8 cellular contexts compared by ENCODE assay signal in the genomic region with DNA sequence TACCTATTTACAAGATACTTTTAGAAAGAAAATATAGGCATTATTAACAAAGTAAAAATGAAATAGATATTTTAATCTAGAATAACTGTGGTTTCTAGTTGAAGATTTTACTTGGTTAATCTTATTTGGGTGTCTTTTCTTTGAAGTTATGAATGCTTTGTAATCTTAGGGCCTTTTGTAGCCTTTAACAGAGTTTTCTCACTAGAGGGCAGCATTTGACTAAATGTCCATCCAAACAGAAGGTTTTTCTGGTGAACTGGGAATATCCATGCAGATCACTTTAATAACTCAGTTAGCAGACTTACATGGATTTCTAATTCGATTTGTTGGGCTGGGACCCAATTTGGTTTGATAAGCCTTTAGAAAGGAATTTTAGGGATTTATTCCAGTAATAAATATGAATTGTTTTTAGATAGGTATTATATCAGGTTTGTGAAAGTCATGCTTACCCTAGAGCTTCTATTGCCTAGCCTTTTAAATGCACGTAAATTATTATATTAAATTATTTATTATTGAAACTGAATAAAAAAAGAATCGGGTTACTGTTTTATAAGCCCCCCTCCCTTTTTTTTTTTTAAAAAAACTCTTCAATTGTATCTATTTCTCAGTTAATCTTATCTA.
DNase-seq lines count a peak whose midpoint lies in the region; ATAC-seq, FAIRE-seq and TF ChIP-seq lines count a peak whose summit lies in the region.

No MANE protein-coding gene starts in this region.

- TF ChIP-seq POLR2A in endothelial cell of umbilical vein (IDR thresholded peaks at IDR 0.05; ENCODE audit: low read depth, low read length), result no peak

- H3K4me2 ChIP-seq in PC-3 (ENCODE audit: low read length) (no peak overlapping the region), endothelial cell of umbilical vein (ENCODE audit: insufficient read depth, low read length) (no peak overlapping the region), parathyroid adenoma (ENCODE audit: low read length) (no peak overlapping the region)

- H3K4me1 ChIP-seq in PC-3 (ENCODE audit: insufficient read depth, low read length), result no peaks in the 10 kb centered on the region
- H3K4me1 ChIP-seq in endothelial cell of umbilical vein (ENCODE audit: control insufficient read depth, extremely low read depth, insufficient read depth, low read length), result no peaks in the 10 kb centered on the region
- H3K4me1 ChIP-seq in parathyroid adenoma, result no peaks in the 10 kb centered on the region

- TF ChIP-seq CTCF in PC-3 (conservative IDR thresholded peaks at IDR 0.05; ENCODE audit: low read depth, low read length), result peak; percentile 80
- peak; percentile 34 to 52 for TF ChIP-seq CTCF in endothelial cell of umbilical vein (IDR thresholded peaks at IDR 0.05; ENCODE audit: extremely low read depth in 1 of 2, insufficient read depth in 1 of 2, low read depth in 1 of 2, low read length in 2 of 2)
- TF ChIP-seq CTCF in parathyroid adenoma (IDR thresholded peaks at IDR 0.05), result peak; percentile 36

- BruUV-seq in PC-3 (replicated peaks; lab: Mats Ljungman, UMichigan) (no TSS peak), endothelial cell of umbilical vein (replicated peaks; lab: Mats Ljungman, UMichigan) (no TSS peak)

- no peaks in the 10 kb centered on the region for H3K9me1 ChIP-seq in endothelial cell of umbilical vein (replicated peaks; ENCODE audit: control insufficient read depth, extremely low read depth, insufficient read depth, low read length)

- H4K20me1 ChIP-seq in PC-3 (ENCODE audit: low read length) (no peaks in the 10 kb centered on the region), endothelial cell of umbilical vein (replicated peaks; ENCODE audit: control insufficient read depth, extremely low read depth, insufficient read depth, low read length) (no peaks in the 10 kb centered on the region)

- peak; percentile 48 for DNase-seq in EH (ENCODE audit: low read depth)
- DNase-seq in Kasumi-1 (lab: John Stamatoyannopoulos, UW), result peak; percentile 62 to 75
- peak; percentile 77 for DNase-seq in PC-3
- DNase-seq in endothelial cell of umbilical vein (ENCODE audit: low read depth, low spot score), result peak; percentile 59
- DNase-seq in activated effector memory CD4-positive, alpha-beta T cell treated with Interleukin-2 at 50 U/mL for 16 hours, result no peak

- ATAC-seq in PC-3 (peak; percentile 42; the same call in 1 of the 2 replicates), GM19467 (IDR thresholded peaks at IDR 0.05; ENCODE audit: unreplicated experiment) (no peak), HG02571 (IDR thresholded peaks at IDR 0.05; ENCODE audit: unreplicated experiment) (no peak)

- H3K27me3 ChIP-seq in PC-3 (ENCODE audit: low read length), result peaks cover 58% of the 10 kb centered on the region
- H3K27me3 ChIP-seq in endothelial cell of umbilical vein (ENCODE audit: control insufficient read depth in 2 of 2, insufficient read depth in 2 of 2, low read length in 2 of 2), result peaks cover 7 to 9% of the 10 kb centered on the region in 2 experiments
- H3K27me3 ChIP-seq in parathyroid adenoma (ENCODE audit: control insufficient read depth, insufficient read depth, low read length), result no peaks in the 10 kb centered on the region

- H3K9ac ChIP-seq in PC-3 (ENCODE audit: low read length), result no peak overlapping the region
- no peak overlapping the region for H3K9ac ChIP-seq in endothelial cell of umbilical vein (replicated peaks; ENCODE audit: extremely low read depth, insufficient read depth, low read length)
- H3K9ac ChIP-seq in parathyroid adenoma, result no peak overlapping the region

- intact Hi-C loops in PC-3 (cut with micrococcal nuclease) (loop anchor here (5.0 to 10.0 kb wide), 3 partner anchors 460 to 1160 kb away; no protein-coding TSS in a partner anchor), endothelial cell of umbilical vein (cut with micrococcal nuclease) (loop anchor here (1.0 to 10.0 kb wide), 4 partner anchors 68 to 1160 kb away; no protein-coding TSS in a partner anchor)

- POLR2A ChIA-PET in PC-3 (lab: Charles Lee; ENCODE audit: unreplicated experiment) (interaction anchor here (0.7 kb wide), 1 partner anchor 304 kb away, joined by 15 read pairs; no protein-coding TSS in a partner anchor), endothelial cell of umbilical vein (lab: Charles Lee) (no interaction called here)

- H3K36me3 ChIP-seq in PC-3 (ENCODE audit: low read depth, low read length) (no peaks in the 10 kb centered on the region), endothelial cell of umbilical vein (ENCODE audit: control insufficient read depth in 2 of 2, extremely low read depth in 1 of 2, insufficient read depth in 2 of 2, low read length in 2 of 2) (no peaks in the 10 kb centered on the region), parathyroid adenoma (ENCODE audit: control insufficient read depth, insufficient read depth, low read length) (no peaks in the 10 kb centered on the region)

- FAIRE-seq in endothelial cell of umbilical vein (lab: Jason Lieb, UNC), result peak; percentile 72

- no peaks in the 10 kb centered on the region for H3K9me2 ChIP-seq in PC-3 (replicated peaks; ENCODE audit: low read length)

- no peak overlapping the region for H2AFZ ChIP-seq in PC-3 (ENCODE audit: low read length)
- no peak overlapping the region for H2AFZ ChIP-seq in endothelial cell of umbilical vein (ENCODE audit: low read depth, low read length)
- no peak overlapping the region for H2AFZ ChIP-seq in parathyroid adenoma

- CTCF ChIA-PET in PC-3 (lab: Charles Lee) (no interaction called here), endothelial cell of umbilical vein (lab: Charles Lee) (interaction anchor here (0.7 to 1.8 kb wide), 12 partner anchors 8 to 1164 kb away, joined by 3 to 53 read pairs (median 6); no protein-coding TSS in a partner anchor)

- no peaks in the 10 kb centered on the region for H3F3A ChIP-seq in PC-3 (ENCODE audit: low read length, unreplicated experiment)

- H3K27ac ChIP-seq in PC-3 (ENCODE audit: low read length) (no peak overlapping the region), endothelial cell of umbilical vein (ENCODE audit: insufficient read depth, low read depth, low read length) (no peak overlapping the region), parathyroid adenoma (no peak overlapping the region)

- H3K9me3 ChIP-seq in PC-3 (ENCODE audit: low read length) (no peaks in the 10 kb centered on the region), endothelial cell of umbilical vein (replicated peaks; ENCODE audit: control insufficient read depth, insufficient read depth, low read length) (no peaks in the 10 kb centered on the region), parathyroid adenoma (ENCODE audit: control insufficient read depth, low read length) (no peaks in the 10 kb centered on the region)

- dilution Hi-C loops in endothelial cell of umbilical vein (cut with MboI; ENCODE audit: extremely low pct_ligation_motif_present, low sequenced_read_pairs), result no loop called here

- no peaks in the 10 kb centered on the region for H3K79me2 ChIP-seq in PC-3 (ENCODE audit: low read length)
- H3K79me2 ChIP-seq in endothelial cell of umbilical vein (ENCODE audit: control insufficient read depth, insufficient read depth, low read length), result no peaks in the 10 kb centered on the region
- no peaks in the 10 kb centered on the region for H3K79me2 ChIP-seq in parathyroid adenoma

- H3K4me3 ChIP-seq in PC-3 (ENCODE audit: low read length), result no peak overlapping the region
- no peak overlapping the region for H3K4me3 ChIP-seq in endothelial cell of umbilical vein (replicated peaks in 1 of 3; ENCODE audit: insufficient read depth in 1 of 3, low read depth in 1 of 3, low read length in 3 of 3)
- H3K4me3 ChIP-seq in parathyroid adenoma (ENCODE audit: low read depth, low read length), result no peak overlapping the region

TF ChIP-seq in endothelial cell of umbilical vein, 7 proteins besides CTCF, POLR2A, EP300 and RAD21:
- no peak for TF ChIP-seq POLR2AphosphoS5 (IDR thresholded peaks at IDR 0.05; ENCODE audit: insufficient read depth, low read depth, low read length)
- no peak for TF ChIP-seq GATA2 (IDR thresholded peaks at IDR 0.05; ENCODE audit: insufficient read depth, insufficient read length, low read depth, low read length)
- no peak for TF ChIP-seq FOS (IDR thresholded peaks at IDR 0.05; ENCODE audit: borderline replicate concordance, insufficient read depth, low read length)
- no peak for TF ChIP-seq MYC (IDR thresholded peaks at IDR 0.05; ENCODE audit: low read depth, low read length)
- TF ChIP-seq JUN (IDR thresholded peaks at IDR 0.05; ENCODE audit: borderline replicate concordance, insufficient read depth, insufficient read length, low read depth), result no peak
- TF ChIP-seq, protein P1, sequence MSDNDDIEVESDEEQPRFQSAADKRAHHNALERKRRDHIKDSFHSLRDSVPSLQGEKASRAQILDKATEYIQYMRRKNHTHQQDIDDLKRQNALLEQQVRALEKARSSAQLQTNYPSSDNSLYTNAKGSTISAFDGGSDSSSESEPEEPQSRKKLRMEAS (IDR thresholded peaks at IDR 0.05; ENCODE audit: insufficient read depth, insufficient read length), result no peak
